Comparison of ENCODE assay signal across 8 cellular contexts in genomic region chr4:44678094-44679023, GRCh38. TPM values are rescaled to one million over a fixed set of nuclear protein-coding genes. Genes with fewer than 3 reads are reported as not detected.
DNase-seq lines count a peak whose midpoint lies in the region; ATAC-seq, FAIRE-seq and TF ChIP-seq lines count a peak whose summit lies in the region.

A gene with protein sequence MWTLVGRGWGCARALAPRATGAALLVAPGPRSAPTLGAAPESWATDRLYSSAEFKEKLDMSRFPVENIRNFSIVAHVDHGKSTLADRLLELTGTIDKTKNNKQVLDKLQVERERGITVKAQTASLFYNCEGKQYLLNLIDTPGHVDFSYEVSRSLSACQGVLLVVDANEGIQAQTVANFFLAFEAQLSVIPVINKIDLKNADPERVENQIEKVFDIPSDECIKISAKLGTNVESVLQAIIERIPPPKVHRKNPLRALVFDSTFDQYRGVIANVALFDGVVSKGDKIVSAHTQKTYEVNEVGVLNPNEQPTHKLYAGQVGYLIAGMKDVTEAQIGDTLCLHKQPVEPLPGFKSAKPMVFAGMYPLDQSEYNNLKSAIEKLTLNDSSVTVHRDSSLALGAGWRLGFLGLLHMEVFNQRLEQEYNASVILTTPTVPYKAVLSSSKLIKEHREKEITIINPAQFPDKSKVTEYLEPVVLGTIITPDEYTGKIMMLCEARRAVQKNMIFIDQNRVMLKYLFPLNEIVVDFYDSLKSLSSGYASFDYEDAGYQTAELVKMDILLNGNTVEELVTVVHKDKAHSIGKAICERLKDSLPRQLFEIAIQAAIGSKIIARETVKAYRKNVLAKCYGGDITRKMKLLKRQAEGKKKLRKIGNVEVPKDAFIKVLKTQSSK (plus strand): TSS chr4:44678420. CDS start chr4:44678623, 203 bp downstream.

- peak within 1 kb of the TSS; percentile 85 for H3K4me3 ChIP-seq in AG04449 (ENCODE audit: low read depth, low read length)
- H3K4me3 ChIP-seq in WI38 (ENCODE audit: low read depth, low read length) = peak within 1 kb of the TSS; percentile 97
- H3K4me3 ChIP-seq in bronchial epithelial cell (ENCODE audit: low read depth, low read length) = peak within 1 kb of the TSS; percentile 61
- H3K4me3 ChIP-seq in small intestine (ENCODE audit: low read depth in 1 of 2, low read length in 2 of 2) = peak within 1 kb of the TSS; percentile 70 to 95

- H3K27ac ChIP-seq in small intestine (ENCODE audit: low read depth in 1 of 2, low read length in 1 of 2) = peak within 1 kb of the TSS; percentile 93 to 97

- DNase-seq in AG04449 (ENCODE audit: low read depth, low spot score) (peak; percentile 17), NCI-H2227 treated with DMSO at 0.1 percent for 48 hours (lab: John Stamatoyannopoulos, UW) (peak; percentile 66), bronchial epithelial cell (ENCODE audit: low read depth) (peak; percentile 82), iPS-NIHi11 (ENCODE audit: low spot score) (peak; percentile 91), small intestine (peak; percentile 94)

- POLR2A ChIA-PET in AG04449 (lab: Yijun Ruan, JAX) = interaction anchor here (0.8 to 1.5 kb wide), 5 partner anchors 9 to 48 kb away, joined by 3 to 9 read pairs (median 4); partner anchors contain the start of gene GNPDA2

- 0 to 1% (median 0%) methylated on average over 50 to 55 of the region's 55 CpGs for WGBS in small intestine, 3 donors

- ATAC-seq in GM18907 (IDR thresholded peaks at IDR 0.05; ENCODE audit: unreplicated experiment) (peak; percentile 98), HG03159 (IDR thresholded peaks at IDR 0.05; ENCODE audit: unreplicated experiment) (peak; percentile 96)

- H3K4me1 ChIP-seq in small intestine (ENCODE audit: control insufficient read depth in 2 of 2, insufficient read depth in 1 of 2, low read depth in 1 of 2, low read length in 1 of 2) = no peaks in the 10 kb centered on the region

- CTCF ChIA-PET in AG04449 (lab: Yijun Ruan, JAX) = interaction anchor here (1.7 kb wide), 1 partner anchor 10 kb away, joined by 4 read pairs; no protein-coding TSS in a partner anchor

- FAIRE-seq in bronchial epithelial cell (lab: Jason Lieb, UNC) (no peak), small intestine (lab: Jason Lieb, UNC) (no peak)

- TF ChIP-seq CTCF in AG04449 (IDR thresholded peaks at IDR 0.05; ENCODE audit: insufficient read depth, low read length, missing control alignments) (no peak), WI38 (IDR thresholded peaks at IDR 0.05; ENCODE audit: low read depth, low read length) (no peak), bronchial epithelial cell (IDR thresholded peaks at IDR 0.05; ENCODE audit: insufficient read depth, low read length, severe bottlenecking) (no peak)

- H3K27me3 ChIP-seq in bronchial epithelial cell (ENCODE audit: control insufficient read depth, insufficient read depth, low read length) = no peaks in the 10 kb centered on the region
- H3K27me3 ChIP-seq in small intestine (ENCODE audit: control insufficient read depth in 2 of 2, insufficient read depth in 2 of 2, low read length in 2 of 2) = no peaks in the 10 kb centered on the region

- no peaks in the 10 kb centered on the region for H3K9me3 ChIP-seq in small intestine (ENCODE audit: control insufficient read depth, low read depth)

- H3K36me3 ChIP-seq in bronchial epithelial cell (ENCODE audit: control insufficient read depth, insufficient read depth, low read length) (no peaks in the 10 kb centered on the region), small intestine (ENCODE audit: control insufficient read depth in 2 of 2, insufficient read depth in 2 of 2, low read length in 2 of 2) (peaks cover 0 to 2% of the 10 kb centered on the region in 2 donors)

RNA-seq across cellular contexts. Expression of the gene that starts here (rescaled TPM):
- 12.4 and 16.9 TPM in 2 replicates for total RNA-seq in bronchial epithelial cell
- 10 to 100 TPM; 13.5 to 15.2 (median 14.8) TPM for polyA plus RNA-seq in small intestine

Comparison
In these comparisons a context has a peak if more than half of its experiments do, and no peak if none do; other contexts are left out.
1. Peak in every context shown above with its lines: DNase-seq, ATAC-seq, H3K4me3 ChIP-seq and H3K27ac ChIP-seq.
2. DNase-seq: peak in every context shown above with its lines; median percentile 94 in small intestine; 91 in iPS-NIHi11; 82 in bronchial epithelial cell; 66 in NCI-H2227 treated with DMSO at 0.1 percent for 48 hours; 17 in AG04449.